16 cellular contexts compared by ENCODE assay signal in the genomic region with DNA sequence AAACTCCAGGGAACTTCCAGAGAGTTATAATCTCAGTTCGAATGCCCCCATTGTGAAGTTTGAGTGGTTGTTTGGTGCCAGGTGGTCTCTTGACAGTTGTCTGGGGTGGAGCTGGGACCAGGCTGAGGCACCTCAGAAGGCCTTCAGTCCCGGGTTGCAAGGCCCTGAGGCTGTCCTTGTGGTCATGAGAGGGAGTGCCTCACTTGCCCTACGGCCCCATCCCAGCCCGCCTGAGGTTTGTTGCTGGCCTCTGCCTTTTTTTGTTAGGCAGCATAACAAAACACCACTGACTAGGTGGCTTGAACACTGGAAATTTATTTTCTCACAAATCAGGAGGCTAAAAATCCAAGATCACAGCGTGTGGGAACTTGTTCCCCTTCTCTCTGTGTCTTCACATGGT.
DNase-seq lines count a peak whose midpoint lies in the region; ATAC-seq and TF ChIP-seq lines count a peak whose summit lies in the region.
"Had no signal": no experiment of that assay in that cellular context is flagged by ENCODE, and none has a peak within 500 bp of the region (broad histone marks: within the 10 kb centered on the region; RNA-seq: fewer than 3 reads in every experiment).

No MANE protein-coding gene starts in this region.

- H3K4me1 Mint-ChIP-seq in WTC11 (peaks cover 4% of the 10 kb centered on the region; the same call in 1 of the 2 replicates), endodermal cell (no peaks in the 10 kb centered on the region)
- H3K4me1 Mint-ChIP-seq: CD4-positive, alpha-beta memory T cell had no signal

- no peak overlapping the region for H4K91ac ChIP-seq in IMR-90 (ENCODE audit: insufficient read depth, low read depth, low read length)

- H3K9me1 ChIP-seq in IMR-90 (ENCODE audit: insufficient read depth, low read length): no peaks in the 10 kb centered on the region

- H3K4me2 ChIP-seq in IMR-90 (ENCODE audit: low read depth, low read length): no peak overlapping the region

- intact Hi-C loops in IMR-90 (cut with micrococcal nuclease): loop anchor here (10.0 kb wide), 1 partner anchor 486 kb away; no protein-coding TSS in a partner anchor

- DNase-seq in IMR-90 (no peak), WTC11 (ENCODE audit: low spot score) (peak; percentile 17), endodermal cell (peak; percentile 60), DMS79 (lab: John Stamatoyannopoulos, UW) (no peak)
- DNase-seq: C1 segment of cervical spinal cord; Calu3; CD4-positive, alpha-beta memory T cell; COR-L47; DMS153; EL; GDM1; GOT3; HCEC 1CT had no signal

- in situ Hi-C loops in IMR-90 (cut with MboI; ENCODE audit: low sequenced_read_pairs): no loop called here

- H4K5ac ChIP-seq in IMR-90 (ENCODE audit: low read depth, low read length): 0 out of 2 replicates have a peak overlapping the region, but pooled peaks have one; percentile 29

- H2BK5ac ChIP-seq in IMR-90 (ENCODE audit: low read depth, low read length, poor library complexity, severe bottlenecking): no peak overlapping the region

- H3K36me3 Mint-ChIP-seq in WTC11 (no peaks in the 10 kb centered on the region), endodermal cell (ENCODE audit: low read depth) (no peaks in the 10 kb centered on the region)
- H3K36me3 Mint-ChIP-seq: CD4-positive, alpha-beta memory T cell had no signal

- no peaks in the 10 kb centered on the region for H3K9me3 Mint-ChIP-seq in WTC11
- H3K9me3 Mint-ChIP-seq in endodermal cell: no peaks in the 10 kb centered on the region

- H3K27me3 Mint-ChIP-seq in WTC11 (ENCODE audit: low read depth): no peaks in the 10 kb centered on the region; the same call in 1 of the 2 replicates
- peaks cover 12% of the 10 kb centered on the region for H3K27me3 Mint-ChIP-seq in endodermal cell (ENCODE audit: insufficient read depth)
- H3K27me3 Mint-ChIP-seq: CD4-positive, alpha-beta memory T cell had no signal

- no peak overlapping the region; the same call in 2 of the 3 replicates for H2BK15ac ChIP-seq in IMR-90 (ENCODE audit: low read depth, low read length)

- whole genome bisulfite sequencing in IMR-90 (ENCODE audit: extremely low coverage in 2 of 2, insufficient read length in 1 of 2), 2 experiments: 88% methylated on average over 1 of the region's 5 CpGs; no CpG with 5 or more reads in 1 of the 2 experiments
- WGBS in endodermal cell (ENCODE audit: insufficient coverage in 1 of 2, insufficient read length in 1 of 2), 2 experiments: 75 to 87% methylated on average over 1 to 5 of the region's 5 CpGs

- no peak overlapping the region for H2BK120ac ChIP-seq in IMR-90 (ENCODE audit: low read depth, low read length)

- H3K4me3 ChIP-seq in IMR-90 (ENCODE audit: insufficient read depth, low read depth, low read length): no peak overlapping the region
- no peak overlapping the region for H3K4me3 ChIP-seq in endodermal cell (ENCODE audit: low read length)
- H3K4me3 ChIP-seq: GM12878 had no signal

- no peak overlapping the region for H2BK20ac ChIP-seq in IMR-90 (ENCODE audit: low read depth, low read length)

- no peak overlapping the region for H4K8ac ChIP-seq in IMR-90 (ENCODE audit: low read depth in 2 of 2, low read length in 2 of 2)

- peaks cover 3% of the 10 kb centered on the region; the same call in 1 of the 2 replicates for H3K4me1 ChIP-seq in IMR-90 (ENCODE audit: control insufficient read depth, insufficient read depth, low read length)
- H3K4me1 ChIP-seq in endodermal cell (ENCODE audit: control insufficient read depth, insufficient read depth, low read length): no peaks in the 10 kb centered on the region

- H3K27ac Mint-ChIP-seq in WTC11 (no peak overlapping the region), endodermal cell (no peak overlapping the region)
- H3K27ac Mint-ChIP-seq: CD4-positive, alpha-beta memory T cell had no signal

- no peak overlapping the region for H2AFZ ChIP-seq in IMR-90 (replicated peaks; ENCODE audit: low read length, poor library complexity)

- no peak overlapping the region for H3K23ac ChIP-seq in IMR-90 (ENCODE audit: low read depth, low read length)

- H4K20me1 ChIP-seq in IMR-90 (ENCODE audit: insufficient read depth, low read length): no peaks in the 10 kb centered on the region

- BruUV-seq in IMR-90 (replicated peaks; lab: Mats Ljungman, UMichigan): no TSS peak

- H3K4me3 Mint-ChIP-seq in WTC11 (no peak overlapping the region), endodermal cell (no peak overlapping the region)
- H3K4me3 Mint-ChIP-seq: CD4-positive, alpha-beta memory T cell had no signal

- no peak overlapping the region for H3K27ac ChIP-seq in IMR-90 (ENCODE audit: insufficient read depth, low read length)
- no peak overlapping the region for H3K27ac ChIP-seq in endodermal cell (ENCODE audit: low read depth, low read length)

- H3K27me3 ChIP-seq in IMR-90 (ENCODE audit: control insufficient read depth, insufficient read depth, low read length) (no peaks in the 10 kb centered on the region), endodermal cell (ENCODE audit: control insufficient read depth, insufficient read depth, low read length, poor library complexity, severe bottlenecking) (peaks cover 4% of the 10 kb centered on the region)

- dilution Hi-C loops in IMR-90 (cut with HindIII; ENCODE audit: low sequenced_read_pairs, unreplicated experiment): no loop called here

- no peaks in the 10 kb centered on the region for H3K79me1 ChIP-seq in IMR-90 (ENCODE audit: low read depth in 1 of 2, low read length in 2 of 2)

- H3K4ac ChIP-seq in IMR-90 (ENCODE audit: low read depth, low read length): no peak overlapping the region

- H3K9ac ChIP-seq in IMR-90 (ENCODE audit: low read depth, low read length) (no peak overlapping the region), endodermal cell (ENCODE audit: extremely low read depth, low read length, poor library complexity, severe bottlenecking) (no peak overlapping the region)

- H3K9me3 ChIP-seq in IMR-90 (ENCODE audit: control insufficient read depth, insufficient read depth, low read length) (no peaks in the 10 kb centered on the region), endodermal cell (ENCODE audit: control insufficient read depth, low read length) (no peaks in the 10 kb centered on the region)

- H3K36me3 ChIP-seq in IMR-90 (ENCODE audit: control insufficient read depth, insufficient read depth, low read length): no peaks in the 10 kb centered on the region
- no peaks in the 10 kb centered on the region for H3K36me3 ChIP-seq in endodermal cell (ENCODE audit: control insufficient read depth, insufficient read depth, low read length)

- H2AK9ac ChIP-seq in IMR-90 (replicated peaks; ENCODE audit: low read depth, low read length, poor library complexity): no peak overlapping the region

- no peak overlapping the region for H2AK5ac ChIP-seq in IMR-90 (ENCODE audit: low read depth, low read length)

- no peak overlapping the region for H3K14ac ChIP-seq in IMR-90 (replicated peaks; ENCODE audit: low read depth, low read length)

- no peak overlapping the region for H3K56ac ChIP-seq in IMR-90 (ENCODE audit: extremely low read depth, insufficient read depth, low read length)

- POLR2A ChIA-PET in IMR-90 (lab: Charles Lee; ENCODE audit: unreplicated experiment): no interaction called here
- POLR2A ChIA-PET in WTC11 (lab: Charles Lee): no interaction called here

- no peak for TF ChIP-seq CTCF in IMR-90 (conservative IDR thresholded peaks at IDR 0.05; ENCODE audit: low read depth, low read length)
- TF ChIP-seq CTCF in WTC11 (IDR thresholded peaks at IDR 0.05): no peak
- peak; percentile 55 for TF ChIP-seq CTCF in endodermal cell (conservative IDR thresholded peaks at IDR 0.05)

- no peak overlapping the region; the same call in 1 of the 2 replicates for H3K18ac ChIP-seq in IMR-90 (ENCODE audit: low read depth, low read length)

- CTCF ChIA-PET in IMR-90 (lab: Yijun Ruan, JAX) (no interaction called here), WTC11 (lab: Charles Lee) (no interaction called here)

- ATAC-seq in IMR-90 (ENCODE audit: low read depth): no peak
- peak; percentile 60 for ATAC-seq in WTC11
- ATAC-seq in GM21723 (IDR thresholded peaks at IDR 0.05; ENCODE audit: unreplicated experiment): no peak
- ATAC-seq in HG03135 (IDR thresholded peaks at IDR 0.05; ENCODE audit: unreplicated experiment): no peak
- ATAC-seq: GM12878 had no signal

- no peak for TF ChIP-seq RAD21 in IMR-90 (IDR thresholded peaks at IDR 0.05; ENCODE audit: low read length)

- TF ChIP-seq POLR2A in IMR-90 (IDR thresholded peaks at IDR 0.05; ENCODE audit: low read depth, low read length): no peak

TF ChIP-seq in IMR-90, 13 proteins besides CTCF, POLR2A, EP300 and RAD21 (continues in another document):
- TF ChIP-seq CEBPB (IDR thresholded peaks at IDR 0.05; ENCODE audit: low read depth, low read length): no peak
- no peak for TF ChIP-seq RFX5 (IDR thresholded peaks at IDR 0.05; ENCODE audit: low read depth, low read length)
- TF ChIP-seq RCOR1 (IDR thresholded peaks at IDR 0.05; ENCODE audit: insufficient replicate concordance, low read length): no peak
- TF ChIP-seq, protein P1, sequence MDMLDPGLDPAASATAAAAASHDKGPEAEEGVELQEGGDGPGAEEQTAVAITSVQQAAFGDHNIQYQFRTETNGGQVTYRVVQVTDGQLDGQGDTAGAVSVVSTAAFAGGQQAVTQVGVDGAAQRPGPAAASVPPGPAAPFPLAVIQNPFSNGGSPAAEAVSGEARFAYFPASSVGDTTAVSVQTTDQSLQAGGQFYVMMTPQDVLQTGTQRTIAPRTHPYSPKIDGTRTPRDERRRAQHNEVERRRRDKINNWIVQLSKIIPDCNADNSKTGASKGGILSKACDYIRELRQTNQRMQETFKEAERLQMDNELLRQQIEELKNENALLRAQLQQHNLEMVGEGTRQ (IDR thresholded peaks at IDR 0.05; ENCODE audit: low read depth, low read length): no peak
- TF ChIP-seq SMC3 (IDR thresholded peaks at IDR 0.05; ENCODE audit: low read depth, low read length): no peak
- no peak for TF ChIP-seq MAFK (IDR thresholded peaks at IDR 0.05; ENCODE audit: low read depth, low read length)

TF ChIP-seq in WTC11, 78 proteins besides CTCF, POLR2A, EP300 and RAD21 (continues in another document):
- no peak for TF ChIP-seq ZNF512 (CRISPR knock-in tag; IDR thresholded peaks at IDR 0.05; ENCODE audit: borderline replicate concordance)

Comparison
In these comparisons a context has a peak if more than half of its experiments do, and no peak if none do; other contexts are left out.
1. DNase-seq: peak in WTC11 (single experiment) and endodermal cell (single experiment); none in IMR-90 (single experiment) and DMS79 (single experiment).